ENCODE assay signal across 11 cellular contexts in genomic region chr2:49129034-49129433, GRCh38.
DNase-seq lines count a peak whose midpoint lies in the region; ATAC-seq lines count a peak whose summit lies in the region.
"Had no signal": no experiment of that assay in that cellular context is flagged by ENCODE, and none has a peak within 500 bp of the region (broad histone marks: within the 10 kb centered on the region; RNA-seq: fewer than 3 reads in every experiment).

No MANE protein-coding gene starts in this region.

- DNase-seq in kidney tubule cell (ENCODE audit: low spot score) (peak; percentile 71), globus pallidus (ENCODE audit: low spot score) (no peak), SHP77 treated with DMSO at 0.1 percent for 48 hours (lab: John Stamatoyannopoulos, UW) (no peak), GDM1 (lab: John Stamatoyannopoulos, UW) (no peak)
- DNase-seq in activated CD4-positive, alpha-beta T cell treated with anti-CD3 and anti-CD28 coated beads for 48 hours = no peak
- DNase-seq: activated CD4-positive, alpha-beta T cell treated with anti-CD3 and anti-CD28 coated beads for 1 hour; NCI-H1694; stimulated activated CD4-positive, alpha-beta T cell treated with anti-CD3 and anti-CD28 coated beads, Interleukin-15, amount 100 ng/mL, for 24 hours had no signal

- ATAC-seq in GM18867 (IDR thresholded peaks at IDR 0.05; ENCODE audit: unreplicated experiment) (peak; percentile 99), GM21528 (IDR thresholded peaks at IDR 0.05; ENCODE audit: low FRiP score, unreplicated experiment) (peak; percentile 96), HG03108 (IDR thresholded peaks at IDR 0.05; ENCODE audit: unreplicated experiment) (peak; percentile 67)
